Comparison of ENCODE assay signal across 21 cellular contexts in the genomic region with DNA sequence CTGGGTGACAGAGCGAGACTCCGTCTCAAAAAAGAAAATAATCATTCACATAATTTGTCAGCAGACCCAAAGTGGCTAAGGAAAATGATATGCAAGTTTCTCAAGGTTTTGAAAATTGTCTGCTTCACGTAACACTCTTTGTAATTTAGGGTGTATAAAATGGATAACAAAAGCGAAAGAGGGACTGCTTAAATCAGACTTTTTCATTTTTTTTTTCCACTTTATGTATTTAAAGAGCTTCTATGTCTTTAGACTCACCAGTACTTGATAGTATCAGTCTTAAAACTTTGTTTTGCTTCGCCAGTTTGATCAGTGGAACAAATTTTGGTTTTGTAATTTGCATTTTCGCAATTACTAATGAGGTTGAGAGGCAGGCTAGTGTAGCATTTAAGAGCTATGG. TPM values are rescaled to one million over a fixed set of nuclear protein-coding genes. Genes with fewer than 3 reads are reported as not detected.
A peak's percentile ranks its signal among the peaks of the same experiment; 100 is the strongest.
DNase-seq lines count a peak whose midpoint lies in the region; ATAC-seq, FAIRE-seq and TF ChIP-seq lines count a peak whose summit lies in the region.
"Had no signal": no experiment of that assay in that cellular context is flagged by ENCODE, and none has a peak within 500 bp of the region (broad histone marks: within the 10 kb centered on the region; RNA-seq: fewer than 3 reads in every experiment).

No MANE protein-coding gene starts in this region.

- CTCF ChIA-PET in A549 (lab: Yijun Ruan, JAX), result interaction anchor here (1.0 to 1.5 kb wide), 4 partner anchors 10 to 468 kb away, joined by 3 read pairs; no protein-coding TSS in a partner anchor
- CTCF ChIA-PET in CD4-positive, alpha-beta T cell (lab: Charles Lee), result interaction anchor here (0.5 kb wide), 1 partner anchor 423 kb away, joined by 3 read pairs; no protein-coding TSS in a partner anchor

- TF ChIP-seq EP300 in A549 (IDR thresholded peaks at IDR 0.05), result no peak

- 93% methylated on average over 6 of the region's 6 CpGs for whole genome bisulfite sequencing in A549 (ENCODE audit: missing lambda C conversion rate)

- H3K4me2 ChIP-seq in A549, result no peak overlapping the region

- peaks cover 14% of the 10 kb centered on the region for H3K36me3 Mint-ChIP-seq in CD4-positive, alpha-beta T cell (ENCODE audit: low read depth)
- peaks cover 16% of the 10 kb centered on the region for H3K36me3 Mint-ChIP-seq in activated naive CD8-positive, alpha-beta T cell treated with anti-CD3 and anti-CD28 coated beads for 36 hours
- no peaks in the 10 kb centered on the region for H3K36me3 Mint-ChIP-seq in endothelial cell (ENCODE audit: low read depth, unreplicated experiment)

- H3K4me1 Mint-ChIP-seq in CD4-positive, alpha-beta T cell (ENCODE audit: low read depth), result peaks cover 74% of the 10 kb centered on the region
- peaks cover 57% of the 10 kb centered on the region for H3K4me1 Mint-ChIP-seq in activated naive CD8-positive, alpha-beta T cell treated with anti-CD3 and anti-CD28 coated beads for 36 hours
- H3K4me1 Mint-ChIP-seq in endothelial cell (ENCODE audit: unreplicated experiment), result peaks cover 3% of the 10 kb centered on the region

- H3K27ac ChIP-seq in A549, result no peak overlapping the region
- no peak overlapping the region for H3K27ac ChIP-seq in CD4-positive, alpha-beta T cell (ENCODE audit: low read depth, low read length)
- H3K27ac ChIP-seq: coronary artery had no signal

- FAIRE-seq in A549 (lab: Jason Lieb, UNC), result peak; percentile 65
- FAIRE-seq: D721Med, endothelial cell of umbilical vein, G401.6, keratinocyte, RCC 7860 had no signal

- H3K9me3 ChIP-seq in A549, result no peaks in the 10 kb centered on the region
- no peaks in the 10 kb centered on the region for H3K9me3 ChIP-seq in CD4-positive, alpha-beta T cell (ENCODE audit: control insufficient read depth, low read length)
- H3K9me3 ChIP-seq: MG63 had no signal

- H3K27ac Mint-ChIP-seq in CD4-positive, alpha-beta T cell, result no peak overlapping the region
- peak overlapping the region; percentile 89 for H3K27ac Mint-ChIP-seq in activated naive CD8-positive, alpha-beta T cell treated with anti-CD3 and anti-CD28 coated beads for 36 hours
- no peak overlapping the region for H3K27ac Mint-ChIP-seq in endothelial cell (ENCODE audit: unreplicated experiment)
- H3K27ac Mint-ChIP-seq: nephron had no signal

- intact Hi-C loops in CD4-positive, alpha-beta T cell (cut with DNase I, micrococcal nuclease), result loop anchor here (5.0 to 10.0 kb wide), 5 partner anchors 105 to 468 kb away; no protein-coding TSS in a partner anchor

- TF ChIP-seq RAD21 in A549 (conservative IDR thresholded peaks at IDR 0.05 in 1 of 2, IDR thresholded peaks at IDR 0.05 in 1 of 2), result no peak

- H3K27me3 ChIP-seq in CD4-positive, alpha-beta T cell (ENCODE audit: control insufficient read depth, insufficient read depth, low read length), result no peaks in the 10 kb centered on the region
- H3K27me3 ChIP-seq: MG63 had no signal

- DNase-seq in A549 (ENCODE audit: low read depth in 1 of 2, low spot score in 1 of 2) (no peak), endothelial cell (ENCODE audit: low spot score) (no peak), SKM-1 treated with dmso at 0.1 percent for 144 hours (lab: John Stamatoyannopoulos, UW; ENCODE audit: unreplicated experiment) (no peak), NCI-H526 treated with DMSO at 0.1 percent for 48 hours (lab: John Stamatoyannopoulos, UW) (no peak)
- no peak for DNase-seq in CD4-positive, alpha-beta T cell
- no peak for DNase-seq in activated naive CD8-positive, alpha-beta T cell treated with anti-CD3 and anti-CD28 coated beads for 36 hours
- DNase-seq: foreskin fibroblast; hypothalamus; MG63; stimulated activated CD4-positive, alpha-beta T cell treated with anti-CD3 and anti-CD28 coated beads, Interleukin-2, amount 100 ng/mL, for 24 hours; substantia nigra had no signal

- no peak overlapping the region for H3K4me3 ChIP-seq in A549
- H3K4me3 ChIP-seq: coronary artery, MG63 had no signal

- H3K4me1 ChIP-seq in A549, result peaks cover 35% of the 10 kb centered on the region

- peak overlapping the region; percentile 51 for H3K4me3 Mint-ChIP-seq in CD4-positive, alpha-beta T cell
- H3K4me3 Mint-ChIP-seq in activated naive CD8-positive, alpha-beta T cell treated with anti-CD3 and anti-CD28 coated beads for 36 hours, result no peak overlapping the region
- H3K4me3 Mint-ChIP-seq in endothelial cell (ENCODE audit: unreplicated experiment), result no peak overlapping the region
- H3K4me3 Mint-ChIP-seq: brain, nephron had no signal

- TF ChIP-seq CTCF in A549 (IDR thresholded peaks at IDR 0.05) (no peak), endothelial cell (IDR thresholded peaks at IDR 0.05; ENCODE audit: unreplicated experiment) (no peak)
- no peak for TF ChIP-seq CTCF in CD4-positive, alpha-beta T cell (IDR thresholded peaks at IDR 0.05)

- POLR2A ChIA-PET in A549 (lab: Yijun Ruan, JAX), result no interaction called here
- POLR2A ChIA-PET in CD4-positive, alpha-beta T cell (lab: Charles Lee), result interaction anchor here (1.3 kb wide), 1 partner anchor 35 kb away, joined by 4 read pairs; no protein-coding TSS in a partner anchor

- H3K9me3 Mint-ChIP-seq in CD4-positive, alpha-beta T cell, result no peaks in the 10 kb centered on the region
- no peaks in the 10 kb centered on the region for H3K9me3 Mint-ChIP-seq in activated naive CD8-positive, alpha-beta T cell treated with anti-CD3 and anti-CD28 coated beads for 36 hours
- H3K9me3 Mint-ChIP-seq in endothelial cell (ENCODE audit: unreplicated experiment), result no peaks in the 10 kb centered on the region

- ATAC-seq in A549, result no peak
- ATAC-seq in CD4-positive, alpha-beta T cell (ENCODE audit: poor library complexity), result no peak
- peak; percentile 36 for ATAC-seq in GM21423 (IDR thresholded peaks at IDR 0.05; ENCODE audit: unreplicated experiment)
- ATAC-seq: HepG2 had no signal

- no peak for TF ChIP-seq POLR2A in A549 (IDR thresholded peaks at IDR 0.05; ENCODE audit: low read length)

- no peaks in the 10 kb centered on the region for H3K27me3 Mint-ChIP-seq in CD4-positive, alpha-beta T cell
- H3K27me3 Mint-ChIP-seq in activated naive CD8-positive, alpha-beta T cell treated with anti-CD3 and anti-CD28 coated beads for 36 hours, result no peaks in the 10 kb centered on the region
- H3K27me3 Mint-ChIP-seq in endothelial cell (ENCODE audit: unreplicated experiment), result peaks cover 7% of the 10 kb centered on the region
- H3K27me3 Mint-ChIP-seq: brain had no signal

TF ChIP-seq in A549, 52 proteins besides CTCF, POLR2A, EP300 and RAD21:
- no peak for TF ChIP-seq SMC3 (IDR thresholded peaks at IDR 0.05)
TF ChIP-seq in A549: peak in this region for 0.

RNA-seq across cellular contexts. Expression of a gene that starts 34.6 kb away (rescaled TPM):
- polyA plus RNA-seq in A549 (2011; rRNA removed) (70.4 and 110 TPM in 2 replicates), A549 (2017; fragmentation: RNase III; extraction: RNeasy Plus Mini Kit Qiagen cat#74134 plus additional on column Dnase treatment) (30.7 to 32.6 TPM (median 31.8 TPM) in 3 replicates)
- 10.0 and 12.6 TPM in 2 replicates for polyA plus RNA-seq in A549 (2012; cell fraction: cytosol; rRNA removed)
- 10.8 and 15.3 TPM in 2 replicates for polyA plus RNA-seq in A549 (2012; cell fraction: nucleus; rRNA removed)
- 264 and 283 TPM in 2 replicates for polyA minus RNA-seq in A549 (2011; rRNA and poly(A)+ RNA removed)
- 10 to 100 TPM; 70.4 to 74.8 TPM for total RNA-seq in CD4-positive, alpha-beta T cell
- 10 to 100 TPM; 53.8 to 54.5 TPM for total RNA-seq in activated naive CD8-positive, alpha-beta T cell treated with anti-CD3 and anti-CD28 coated beads for 36 hours
- total RNA-seq in endothelial cell (ENCODE audit: unreplicated experiment), result 72.9 TPM
